7 cellular contexts compared by ENCODE assay signal in genomic region chr7:27142562-27143021, GRCh38. TPM values are rescaled to one million over a fixed set of nuclear protein-coding genes. Genes with fewer than 3 reads are reported as not detected.
DNase-seq lines count a peak whose midpoint lies in the region; ATAC-seq and TF ChIP-seq lines count a peak whose summit lies in the region.
"Had no signal": no experiment of that assay in that cellular context is flagged by ENCODE, and none has a peak within 500 bp of the region (broad histone marks: within the 10 kb centered on the region; RNA-seq: fewer than 3 reads in every experiment).

No MANE protein-coding gene starts in this region.

- TF ChIP-seq POLR2A in spleen (IDR thresholded peaks at IDR 0.05) = no peak

- H3K4me3 ChIP-seq in SJCRH30 (peak overlapping the region; percentile 73), left ventricle myocardium inferior (peak overlapping the region; percentile 64), spleen (peak overlapping the region; percentile 44 to 77 (median 49))

- H3K9me3 ChIP-seq in SJCRH30 (replicated peaks) (no peaks in the 10 kb centered on the region), left ventricle myocardium inferior (replicated peaks) (no peaks in the 10 kb centered on the region), spleen (no peaks in the 10 kb centered on the region)

- H3K27me3 ChIP-seq in SJCRH30 (no peaks in the 10 kb centered on the region), left ventricle myocardium inferior (ENCODE audit: low read depth) (peaks cover 100% of the 10 kb centered on the region), spleen (replicated peaks in 1 of 7) (peaks cover 0 to 74% (median 24%) of the 10 kb centered on the region in 7 donors)

- DNase-seq in SJCRH30 (peak in 1 of 2 experiments; percentile 73), left ventricle myocardium inferior (no peak), spleen (no peak), H4 (ENCODE audit: low spot score) (no peak), NCI-H2227 treated with DMSO at 0.1 percent for 48 hours (lab: John Stamatoyannopoulos, UW) (no peak)
- DNase-seq: activated T-cell treated with anti-CD3 and anti-CD28 coated beads, Interleukin-2, amount 50 U/mL, for 24 hours had no signal

- intact Hi-C loops in left ventricle myocardium inferior (cut with micrococcal nuclease) (no loop called here), spleen (cut with DNase I; ENCODE audit: low total_unique reads) (no loop called here)

- ATAC-seq in GM19463 (IDR thresholded peaks at IDR 0.05; ENCODE audit: unreplicated experiment) = no peak

- WGBS in spleen, 5 donors = 33 to 74% (median 59%) methylated on average over 29 of the region's 29 CpGs

- H3K36me3 ChIP-seq in SJCRH30 = no peaks in the 10 kb centered on the region
- H3K36me3 ChIP-seq in left ventricle myocardium inferior = no peaks in the 10 kb centered on the region
- H3K36me3 ChIP-seq in spleen = no peaks in the 10 kb centered on the region

- TF ChIP-seq CTCF in left ventricle myocardium inferior (IDR thresholded peaks at IDR 0.05; ENCODE audit: borderline replicate concordance) = no peak
- no peak for TF ChIP-seq CTCF in spleen (IDR thresholded peaks at IDR 0.05 in 8 of 11, conservative IDR thresholded peaks at IDR 0.05 in 3 of 11)

- H3K4me1 ChIP-seq in SJCRH30 (peaks cover 2% of the 10 kb centered on the region), left ventricle myocardium inferior (peaks cover 43% of the 10 kb centered on the region), spleen (peaks cover 2 to 27% (median 7%) of the 10 kb centered on the region in 6 donors)

- H3K27ac ChIP-seq in SJCRH30 (peak overlapping the region; percentile 83), left ventricle myocardium inferior (replicated peaks) (peak overlapping the region; percentile 47), spleen (peak overlapping the region; percentile 66 to 95 (median 82))

RNA-seq across cellular contexts. Expression of gene HOXA5, which starts 0.9 kb away (rescaled TPM):
- 10.4 and 11.9 TPM in 2 replicates for total RNA-seq in SJCRH30 (2014; rRNA removed; shearing (Covaris generic))
- not detected for total RNA-seq in left ventricle myocardium inferior
- 1 to 10 TPM; 3.0 to 9.3 (median 6.9) TPM for total RNA-seq in spleen
- 1 to 10 TPM; 1.6 to 2.3 (median 2.2) TPM for polyA plus RNA-seq in spleen
- 3.6 and 8.0 TPM in 2 replicates for total RNA-seq in H4 (2014; rRNA removed; shearing (Covaris generic))

RNA-seq across cellular contexts. Expression of gene HOXA6, which starts 5.0 kb away (rescaled TPM):
- 3.8 and 4.6 TPM in 2 replicates for total RNA-seq in SJCRH30 (2014; rRNA removed; shearing (Covaris generic))
- total RNA-seq in left ventricle myocardium inferior (not detected), spleen (1 to 10 TPM in 5 of 7 donors, under 1 TPM in 2; 0.38 to 2.0 (median 1.4) TPM)
- polyA plus RNA-seq in spleen = under 1 TPM in 1 of 3 donors, not detected in 2; 0.26 TPM
- 0.64 and 0.70 TPM in 2 replicates for total RNA-seq in H4 (2014; rRNA removed; shearing (Covaris generic))

RNA-seq across cellular contexts. Expression of gene HOXA3, which starts 9.8 kb away (rescaled TPM):
- total RNA-seq in SJCRH30 (2014; rRNA removed; shearing (Covaris generic)) = 12.0 and 12.2 TPM in 2 replicates
- total RNA-seq in left ventricle myocardium inferior (not detected), spleen (1 to 10 TPM in 5 of 7 donors, under 1 TPM in 2; 0.51 to 6.1 (median 2.2) TPM)
- polyA plus RNA-seq in spleen = 1 to 10 TPM in 1 of 3 donors, under 1 TPM in 2; 0.57 to 1.4 (median 0.62) TPM
- 1.1 and 5.5 TPM in 2 replicates for total RNA-seq in H4 (2014; rRNA removed; shearing (Covaris generic))

RNA-seq across cellular contexts. Expression of gene HOXA4, which starts 12.0 kb away (rescaled TPM):
- total RNA-seq in SJCRH30 (2014; rRNA removed; shearing (Covaris generic)) = 5.3 and 5.6 TPM in 2 replicates
- not detected for total RNA-seq in left ventricle myocardium inferior
- total RNA-seq in spleen = 10 to 100 TPM in 1 of 7 donors, 1 to 10 TPM in 6; 2.7 to 10.8 (median 4.6) TPM
- polyA plus RNA-seq in spleen = 1 to 10 TPM; 2.1 to 5.9 (median 3.6) TPM
- total RNA-seq in H4 (2014; rRNA removed; shearing (Covaris generic)) = 0.88 and 1.2 TPM in 2 replicates

RNA-seq across cellular contexts. Expression of gene HOXA7, which starts 13.9 kb away (rescaled TPM):
- 38.6 and 40.4 TPM in 2 replicates for total RNA-seq in SJCRH30 (2014; rRNA removed; shearing (Covaris generic))
- total RNA-seq in left ventricle myocardium inferior (0.36 TPM), spleen (1 to 10 TPM; 1.0 to 8.0 (median 2.6) TPM)
- 1 to 10 TPM in 1 of 3 donors, under 1 TPM in 2; 0.55 to 1.4 (median 0.80) TPM for polyA plus RNA-seq in spleen
- total RNA-seq in H4 (2014; rRNA removed; shearing (Covaris generic)) = 2.0 and 2.2 TPM in 2 replicates
